8 cellular contexts compared by ENCODE assay signal in the genomic region with DNA sequence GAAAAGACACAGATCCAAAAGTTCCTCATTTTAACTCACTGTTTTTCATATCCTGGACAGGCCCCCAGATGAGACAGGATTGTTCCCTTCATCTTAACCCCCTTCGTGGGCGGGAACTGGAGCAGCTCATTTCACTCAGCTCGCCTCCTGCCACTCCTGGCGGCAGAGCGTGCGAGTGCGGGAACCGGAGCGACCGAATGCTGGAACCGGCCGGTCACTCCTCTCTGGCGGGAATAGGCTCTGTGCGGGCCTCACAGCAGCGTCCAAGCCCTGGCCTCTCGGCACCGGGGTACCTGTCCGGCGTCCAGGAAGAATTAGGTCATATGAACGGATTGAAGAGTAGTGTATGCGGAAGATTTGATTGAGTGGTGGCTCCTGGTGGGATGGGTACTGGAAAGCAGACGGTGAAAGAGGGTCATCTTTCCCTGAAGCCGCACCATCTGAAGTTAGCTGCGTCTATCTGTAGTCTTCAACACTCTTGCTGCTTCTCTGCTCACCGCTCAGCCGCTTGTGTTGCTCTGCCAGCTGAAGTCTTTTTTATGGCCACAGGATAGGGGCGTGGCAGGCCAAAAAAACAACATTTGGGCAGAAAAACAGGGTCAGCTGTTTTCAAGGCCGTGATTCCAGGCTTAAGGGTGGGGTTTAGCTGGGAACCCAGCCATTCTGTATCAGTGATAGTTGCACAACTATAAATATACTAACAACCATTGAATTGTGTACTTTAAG. TPM values are rescaled to one million over a fixed set of nuclear protein-coding genes. Genes with fewer than 3 reads are reported as not detected.
DNase-seq lines count a peak whose midpoint lies in the region; ATAC-seq and TF ChIP-seq lines count a peak whose summit lies in the region.
"Had no signal": no experiment of that assay in that cellular context is flagged by ENCODE, and none has a peak within 500 bp of the region (broad histone marks: within the 10 kb centered on the region; RNA-seq: fewer than 3 reads in every experiment).

No MANE protein-coding gene starts in this region.

- H3K36me3 ChIP-seq in PC-9 (ENCODE audit: low read depth) (no peaks in the 10 kb centered on the region), esophagus muscularis mucosa (no peaks in the 10 kb centered on the region), thoracic aorta (no peaks in the 10 kb centered on the region)

- peaks cover 27% of the 10 kb centered on the region for H3K27me3 Mint-ChIP-seq in mesothelial cell of epicardium (ENCODE audit: low read depth)

- no peak for TF ChIP-seq POLR2A in esophagus muscularis mucosa (IDR thresholded peaks at IDR 0.05; ENCODE audit: low read depth)

- DNase-seq in PC-9 = no peak
- DNase-seq in esophagus muscularis mucosa (ENCODE audit: extremely low spot score) = no peak
- no peak for DNase-seq in mesothelial cell of epicardium (ENCODE audit: low spot score in 2 of 2, unreplicated experiment in 2 of 2)
- DNase-seq in thoracic aorta (ENCODE audit: low spot score) = no peak
- DNase-seq in Ammon's horn (ENCODE audit: low spot score) = no peak
- no peak for DNase-seq in NOMO-1 treated with dmso at 0.1 percent for 144 hours (lab: John Stamatoyannopoulos, UW; ENCODE audit: unreplicated experiment)
- DNase-seq in ACHN = no peak
- DNase-seq: NCI-H1092 treated with DMSO at 0.1 percent for 48 hours had no signal

- H2AFZ ChIP-seq in PC-9 = peak overlapping the region; percentile 5; the same call in 1 of the 2 replicates

- H3K9me3 Mint-ChIP-seq in mesothelial cell of epicardium = peaks cover 3% of the 10 kb centered on the region

- POLR2A ChIA-PET in PC-9 (lab: Charles Lee; ENCODE audit: unreplicated experiment) = no interaction called here

- H3K79me2 ChIP-seq in PC-9 (ENCODE audit: low read depth) = no peaks in the 10 kb centered on the region

- intact Hi-C loops in PC-9 (cut with micrococcal nuclease; ENCODE audit: unreplicated experiment) = no loop called here
- intact Hi-C loops in esophagus muscularis mucosa (cut with DNase I) = no loop called here

- H3F3A ChIP-seq in PC-9 (ENCODE audit: insufficient read depth, low read depth) = no peaks in the 10 kb centered on the region

- H3K4me3 ChIP-seq in PC-9 (no peak overlapping the region), esophagus muscularis mucosa (peak overlapping the region; percentile 36 to 59 (median 47)), thoracic aorta (peak overlapping the region; percentile 67)

- H3K27me3 ChIP-seq in PC-9 (ENCODE audit: insufficient read depth, low read depth) = no peaks in the 10 kb centered on the region
- H3K27me3 ChIP-seq in esophagus muscularis mucosa = no peaks in the 10 kb centered on the region
- H3K27me3 ChIP-seq in thoracic aorta (replicated peaks; ENCODE audit: insufficient read depth) = no peaks in the 10 kb centered on the region

- H4K20me1 ChIP-seq in PC-9 (ENCODE audit: insufficient read depth) = no peaks in the 10 kb centered on the region

- H3K4me1 Mint-ChIP-seq in mesothelial cell of epicardium = no peaks in the 10 kb centered on the region

- H3K4me2 ChIP-seq in PC-9 = no peak overlapping the region

- in situ Hi-C loops in ACHN (cut with HindIII; ENCODE audit: low pct_ligation_motif_present, low pct_unique_long_range_greater_than_20kb, low sequenced_read_pairs) = no loop called here

- H3K4me1 ChIP-seq in PC-9 (replicated peaks; ENCODE audit: insufficient read depth) (no peaks in the 10 kb centered on the region), esophagus muscularis mucosa (peaks cover 0 to 14% (median 9%) of the 10 kb centered on the region in 4 donors), thoracic aorta (ENCODE audit: control insufficient read depth in 1 of 2, low read depth in 2 of 2) (peaks cover 7 to 25% of the 10 kb centered on the region in 2 donors)

- H3K27ac ChIP-seq in PC-9 = no peak overlapping the region
- H3K27ac ChIP-seq in esophagus muscularis mucosa (replicated peaks in 1 of 4) = peak overlapping the region; percentile 26 to 43 (median 42)
- peak overlapping the region; percentile 40 to 61 for H3K27ac ChIP-seq in thoracic aorta

- no peaks in the 10 kb centered on the region for H3K36me3 Mint-ChIP-seq in mesothelial cell of epicardium

- H3K27ac Mint-ChIP-seq in mesothelial cell of epicardium = no peak overlapping the region

- no peaks in the 10 kb centered on the region for H3K9me2 ChIP-seq in PC-9 (ENCODE audit: insufficient read depth)

- TF ChIP-seq EP300 in esophagus muscularis mucosa (IDR thresholded peaks at IDR 0.05) = no peak

- H3K4me3 Mint-ChIP-seq in mesothelial cell of epicardium = peak overlapping the region; percentile 45

- ATAC-seq in thoracic aorta (ENCODE audit: insufficient number of reproducible peaks, low FRiP score, low read depth) = no peak

- TF ChIP-seq CTCF in PC-9 (conservative IDR thresholded peaks at IDR 0.05) = no peak
- TF ChIP-seq CTCF in esophagus muscularis mucosa (IDR thresholded peaks at IDR 0.05) = peak in 1 of 3 experiments; percentile 11
- no peak for TF ChIP-seq CTCF in mesothelial cell of epicardium (IDR thresholded peaks at IDR 0.05; ENCODE audit: unreplicated experiment)
- TF ChIP-seq CTCF in thoracic aorta (IDR thresholded peaks at IDR 0.05) = peak; percentile 40

- WGBS in esophagus muscularis mucosa = 33% methylated on average over 27 of the region's 28 CpGs

- CTCF ChIA-PET in PC-9 (lab: Charles Lee) = no interaction called here

- no TSS peak for BruUV-seq in PC-9 (replicated peaks; lab: Mats Ljungman, UMichigan)

- no peaks in the 10 kb centered on the region for H3K9me3 ChIP-seq in PC-9 (ENCODE audit: insufficient read depth, low read depth)
- peaks cover 0 to 4% (median 2%) of the 10 kb centered on the region in 4 donors for H3K9me3 ChIP-seq in esophagus muscularis mucosa
- no peaks in the 10 kb centered on the region for H3K9me3 ChIP-seq in thoracic aorta

RNA-seq across cellular contexts. Expression of a gene that starts 42.3 kb away (rescaled TPM):
- total RNA-seq in PC-9 (2021) (236 and 288 TPM in 2 replicates), esophagus muscularis mucosa (100 to 1,000 TPM; 129 to 174 (median 164) TPM), mesothelial cell of epicardium (208 to 216 TPM (median 211 TPM) in 3 replicates), thoracic aorta (100 to 1,000 TPM; 103 to 112 TPM)
